Comparison of ENCODE assay signal across 1 cellular context in the genomic region with DNA sequence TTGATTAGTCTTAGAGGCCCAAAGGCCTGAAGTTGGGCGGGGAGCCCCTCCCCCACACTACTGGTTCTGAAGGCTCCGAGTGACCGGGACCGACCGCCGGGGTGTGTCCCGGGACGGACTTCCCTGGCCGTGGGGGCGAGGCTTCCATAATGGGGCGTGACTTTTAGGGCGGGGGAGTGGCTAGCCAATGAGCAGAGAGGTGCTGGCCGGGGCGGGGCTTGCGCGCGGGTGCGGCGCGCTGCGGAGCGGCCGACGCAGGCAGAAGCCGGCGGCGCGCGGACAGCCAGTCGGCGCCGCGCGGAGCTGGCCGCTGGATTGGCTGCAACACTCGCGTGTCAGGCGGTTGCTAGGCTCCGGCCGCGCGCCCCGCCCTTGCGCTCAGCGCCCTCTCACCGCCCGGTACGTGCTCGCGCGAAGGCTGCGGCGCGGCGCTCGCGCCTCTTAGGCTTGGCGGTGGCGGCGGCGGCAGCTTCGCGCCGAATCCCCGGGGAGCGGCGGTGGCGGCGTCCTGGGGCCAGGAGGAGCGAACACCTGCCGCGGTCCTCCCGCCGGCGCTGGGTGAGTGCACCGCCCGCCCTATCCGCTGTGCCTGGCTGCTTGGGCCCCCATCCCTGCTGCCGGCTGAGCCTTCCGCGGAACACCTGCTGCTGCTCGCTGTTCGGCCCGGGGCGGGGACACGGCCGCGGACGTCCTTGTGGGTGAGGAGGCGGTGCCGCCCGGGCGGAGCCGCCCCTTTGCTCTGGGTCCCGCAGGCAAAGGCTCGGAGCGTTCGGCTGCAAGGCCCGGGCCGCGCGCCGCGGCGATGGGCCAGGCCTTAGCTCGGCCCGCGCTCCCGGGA.
TF ChIP-seq lines count a peak whose summit lies in the region.

A gene (plus strand): TSS at position 392 of the 838 bp plus-strand sequence. CDS start 40,268 bp downstream, outside the sequence.

TF ChIP-seq in HepG2, 621 proteins besides CTCF, POLR2A, EP300 and RAD21 (continued from another document and continues in another):
- TF ChIP-seq, protein P1, sequence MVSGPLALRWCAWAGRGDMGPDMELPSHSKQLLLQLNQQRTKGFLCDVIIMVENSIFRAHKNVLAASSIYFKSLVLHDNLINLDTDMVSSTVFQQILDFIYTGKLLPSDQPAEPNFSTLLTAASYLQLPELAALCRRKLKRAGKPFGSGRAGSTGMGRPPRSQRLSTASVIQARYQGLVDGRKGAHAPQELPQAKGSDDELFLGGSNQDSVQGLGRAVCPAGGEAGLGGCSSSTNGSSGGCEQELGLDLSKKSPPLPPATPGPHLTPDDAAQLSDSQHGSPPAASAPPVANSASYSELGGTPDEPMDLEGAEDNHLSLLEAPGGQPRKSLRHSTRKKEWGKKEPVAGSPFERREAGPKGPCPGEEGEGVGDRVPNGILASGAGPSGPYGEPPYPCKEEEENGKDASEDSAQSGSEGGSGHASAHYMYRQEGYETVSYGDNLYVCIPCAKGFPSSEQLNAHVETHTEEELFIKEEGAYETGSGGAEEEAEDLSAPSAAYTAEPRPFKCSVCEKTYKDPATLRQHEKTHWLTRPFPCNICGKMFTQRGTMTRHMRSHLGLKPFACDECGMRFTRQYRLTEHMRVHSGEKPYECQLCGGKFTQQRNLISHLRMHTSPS (CRISPR knock-in tag; IDR thresholded peaks at IDR 0.05; ENCODE audit: low read depth) = no peak; the same call in 1 of the 2 replicates
- TF ChIP-seq ARNT2 (CRISPR knock-in tag; IDR thresholded peaks at IDR 0.05; ENCODE audit: low read depth) (peak; percentile 92), EEA1 (CRISPR knock-in tag; IDR thresholded peaks at IDR 0.05; ENCODE audit: borderline replicate concordance) (0 out of 2 replicates have a peak, but pooled peaks have one; percentile 28), NR2F6 (IDR thresholded peaks at IDR 0.05) (no peak), NR2F6 (CRISPR knock-in tag; IDR thresholded peaks at IDR 0.05) (no peak; the same call in 1 of the 2 replicates), SOX6 (IDR thresholded peaks at IDR 0.05) (no peak), SOX6 (CRISPR knock-in tag; IDR thresholded peaks at IDR 0.05) (no peak), IRF2 (CRISPR knock-in tag; IDR thresholded peaks at IDR 0.05) (no peak), MAFK (conservative IDR thresholded peaks at IDR 0.05 in 1 of 2, IDR thresholded peaks at IDR 0.05 in 1 of 2; ENCODE audit: low read length in 2 of 2) (no peak), PCBP1 (IDR thresholded peaks at IDR 0.05; ENCODE audit: borderline replicate concordance, low read depth, low read length) (no peak)
- TF ChIP-seq, protein P2, sequence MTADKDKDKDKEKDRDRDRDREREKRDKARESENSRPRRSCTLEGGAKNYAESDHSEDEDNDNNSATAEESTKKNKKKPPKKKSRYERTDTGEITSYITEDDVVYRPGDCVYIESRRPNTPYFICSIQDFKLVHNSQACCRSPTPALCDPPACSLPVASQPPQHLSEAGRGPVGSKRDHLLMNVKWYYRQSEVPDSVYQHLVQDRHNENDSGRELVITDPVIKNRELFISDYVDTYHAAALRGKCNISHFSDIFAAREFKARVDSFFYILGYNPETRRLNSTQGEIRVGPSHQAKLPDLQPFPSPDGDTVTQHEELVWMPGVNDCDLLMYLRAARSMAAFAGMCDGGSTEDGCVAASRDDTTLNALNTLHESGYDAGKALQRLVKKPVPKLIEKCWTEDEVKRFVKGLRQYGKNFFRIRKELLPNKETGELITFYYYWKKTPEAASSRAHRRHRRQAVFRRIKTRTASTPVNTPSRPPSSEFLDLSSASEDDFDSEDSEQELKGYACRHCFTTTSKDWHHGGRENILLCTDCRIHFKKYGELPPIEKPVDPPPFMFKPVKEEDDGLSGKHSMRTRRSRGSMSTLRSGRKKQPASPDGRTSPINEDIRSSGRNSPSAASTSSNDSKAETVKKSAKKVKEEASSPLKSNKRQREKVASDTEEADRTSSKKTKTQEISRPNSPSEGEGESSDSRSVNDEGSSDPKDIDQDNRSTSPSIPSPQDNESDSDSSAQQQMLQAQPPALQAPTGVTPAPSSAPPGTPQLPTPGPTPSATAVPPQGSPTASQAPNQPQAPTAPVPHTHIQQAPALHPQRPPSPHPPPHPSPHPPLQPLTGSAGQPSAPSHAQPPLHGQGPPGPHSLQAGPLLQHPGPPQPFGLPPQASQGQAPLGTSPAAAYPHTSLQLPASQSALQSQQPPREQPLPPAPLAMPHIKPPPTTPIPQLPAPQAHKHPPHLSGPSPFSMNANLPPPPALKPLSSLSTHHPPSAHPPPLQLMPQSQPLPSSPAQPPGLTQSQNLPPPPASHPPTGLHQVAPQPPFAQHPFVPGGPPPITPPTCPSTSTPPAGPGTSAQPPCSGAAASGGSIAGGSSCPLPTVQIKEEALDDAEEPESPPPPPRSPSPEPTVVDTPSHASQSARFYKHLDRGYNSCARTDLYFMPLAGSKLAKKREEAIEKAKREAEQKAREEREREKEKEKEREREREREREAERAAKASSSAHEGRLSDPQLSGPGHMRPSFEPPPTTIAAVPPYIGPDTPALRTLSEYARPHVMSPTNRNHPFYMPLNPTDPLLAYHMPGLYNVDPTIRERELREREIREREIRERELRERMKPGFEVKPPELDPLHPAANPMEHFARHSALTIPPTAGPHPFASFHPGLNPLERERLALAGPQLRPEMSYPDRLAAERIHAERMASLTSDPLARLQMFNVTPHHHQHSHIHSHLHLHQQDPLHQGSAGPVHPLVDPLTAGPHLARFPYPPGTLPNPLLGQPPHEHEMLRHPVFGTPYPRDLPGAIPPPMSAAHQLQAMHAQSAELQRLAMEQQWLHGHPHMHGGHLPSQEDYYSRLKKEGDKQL (CRISPR knock-in tag; IDR thresholded peaks at IDR 0.05; ENCODE audit: low read depth) = 0 out of 2 replicates have a peak, but pooled peaks have one; percentile 26
- TF ChIP-seq, protein P3, sequence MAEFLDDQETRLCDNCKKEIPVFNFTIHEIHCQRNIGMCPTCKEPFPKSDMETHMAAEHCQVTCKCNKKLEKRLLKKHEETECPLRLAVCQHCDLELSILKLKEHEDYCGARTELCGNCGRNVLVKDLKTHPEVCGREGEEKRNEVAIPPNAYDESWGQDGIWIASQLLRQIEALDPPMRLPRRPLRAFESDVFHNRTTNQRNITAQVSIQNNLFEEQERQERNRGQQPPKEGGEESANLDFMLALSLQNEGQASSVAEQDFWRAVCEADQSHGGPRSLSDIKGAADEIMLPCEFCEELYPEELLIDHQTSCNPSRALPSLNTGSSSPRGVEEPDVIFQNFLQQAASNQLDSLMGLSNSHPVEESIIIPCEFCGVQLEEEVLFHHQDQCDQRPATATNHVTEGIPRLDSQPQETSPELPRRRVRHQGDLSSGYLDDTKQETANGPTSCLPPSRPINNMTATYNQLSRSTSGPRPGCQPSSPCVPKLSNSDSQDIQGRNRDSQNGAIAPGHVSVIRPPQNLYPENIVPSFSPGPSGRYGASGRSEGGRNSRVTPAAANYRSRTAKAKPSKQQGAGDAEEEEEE (CRISPR knock-in tag; IDR thresholded peaks at IDR 0.05; ENCODE audit: borderline replicate concordance) = no peak
- TF ChIP-seq, protein P4, sequence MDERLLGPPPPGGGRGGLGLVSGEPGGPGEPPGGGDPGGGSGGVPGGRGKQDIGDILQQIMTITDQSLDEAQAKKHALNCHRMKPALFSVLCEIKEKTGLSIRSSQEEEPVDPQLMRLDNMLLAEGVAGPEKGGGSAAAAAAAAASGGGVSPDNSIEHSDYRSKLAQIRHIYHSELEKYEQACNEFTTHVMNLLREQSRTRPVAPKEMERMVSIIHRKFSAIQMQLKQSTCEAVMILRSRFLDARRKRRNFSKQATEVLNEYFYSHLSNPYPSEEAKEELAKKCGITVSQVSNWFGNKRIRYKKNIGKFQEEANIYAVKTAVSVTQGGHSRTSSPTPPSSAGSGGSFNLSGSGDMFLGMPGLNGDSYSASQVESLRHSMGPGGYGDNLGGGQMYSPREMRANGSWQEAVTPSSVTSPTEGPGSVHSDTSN (CRISPR knock-in tag; IDR thresholded peaks at IDR 0.05) = no peak
- TF ChIP-seq, protein P5, sequence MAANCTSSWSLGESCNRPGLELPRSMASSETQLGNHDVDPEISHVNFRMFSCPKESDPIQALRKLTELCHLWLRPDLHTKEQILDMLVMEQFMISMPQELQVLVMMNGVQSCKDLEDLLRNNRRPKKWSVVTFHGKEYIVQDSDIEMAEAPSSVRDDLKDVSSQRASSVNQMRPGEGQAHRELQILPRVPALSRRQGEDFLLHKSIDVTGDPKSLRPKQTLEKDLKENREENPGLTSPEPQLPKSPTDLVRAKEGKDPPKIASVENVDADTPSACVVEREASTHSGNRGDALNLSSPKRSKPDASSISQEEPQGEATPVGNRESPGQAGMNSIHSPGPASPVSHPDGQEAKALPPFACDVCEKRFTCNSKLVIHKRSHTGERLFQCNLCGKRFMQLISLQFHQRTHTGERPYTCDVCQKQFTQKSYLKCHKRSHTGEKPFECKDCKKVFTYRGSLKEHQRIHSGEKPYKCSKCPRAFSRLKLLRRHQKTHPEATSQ (CRISPR knock-in tag; IDR thresholded peaks at IDR 0.05; ENCODE audit: borderline replicate concordance) = peak; percentile 61; the same call in 1 of the 2 replicates
- TF ChIP-seq, protein P6, sequence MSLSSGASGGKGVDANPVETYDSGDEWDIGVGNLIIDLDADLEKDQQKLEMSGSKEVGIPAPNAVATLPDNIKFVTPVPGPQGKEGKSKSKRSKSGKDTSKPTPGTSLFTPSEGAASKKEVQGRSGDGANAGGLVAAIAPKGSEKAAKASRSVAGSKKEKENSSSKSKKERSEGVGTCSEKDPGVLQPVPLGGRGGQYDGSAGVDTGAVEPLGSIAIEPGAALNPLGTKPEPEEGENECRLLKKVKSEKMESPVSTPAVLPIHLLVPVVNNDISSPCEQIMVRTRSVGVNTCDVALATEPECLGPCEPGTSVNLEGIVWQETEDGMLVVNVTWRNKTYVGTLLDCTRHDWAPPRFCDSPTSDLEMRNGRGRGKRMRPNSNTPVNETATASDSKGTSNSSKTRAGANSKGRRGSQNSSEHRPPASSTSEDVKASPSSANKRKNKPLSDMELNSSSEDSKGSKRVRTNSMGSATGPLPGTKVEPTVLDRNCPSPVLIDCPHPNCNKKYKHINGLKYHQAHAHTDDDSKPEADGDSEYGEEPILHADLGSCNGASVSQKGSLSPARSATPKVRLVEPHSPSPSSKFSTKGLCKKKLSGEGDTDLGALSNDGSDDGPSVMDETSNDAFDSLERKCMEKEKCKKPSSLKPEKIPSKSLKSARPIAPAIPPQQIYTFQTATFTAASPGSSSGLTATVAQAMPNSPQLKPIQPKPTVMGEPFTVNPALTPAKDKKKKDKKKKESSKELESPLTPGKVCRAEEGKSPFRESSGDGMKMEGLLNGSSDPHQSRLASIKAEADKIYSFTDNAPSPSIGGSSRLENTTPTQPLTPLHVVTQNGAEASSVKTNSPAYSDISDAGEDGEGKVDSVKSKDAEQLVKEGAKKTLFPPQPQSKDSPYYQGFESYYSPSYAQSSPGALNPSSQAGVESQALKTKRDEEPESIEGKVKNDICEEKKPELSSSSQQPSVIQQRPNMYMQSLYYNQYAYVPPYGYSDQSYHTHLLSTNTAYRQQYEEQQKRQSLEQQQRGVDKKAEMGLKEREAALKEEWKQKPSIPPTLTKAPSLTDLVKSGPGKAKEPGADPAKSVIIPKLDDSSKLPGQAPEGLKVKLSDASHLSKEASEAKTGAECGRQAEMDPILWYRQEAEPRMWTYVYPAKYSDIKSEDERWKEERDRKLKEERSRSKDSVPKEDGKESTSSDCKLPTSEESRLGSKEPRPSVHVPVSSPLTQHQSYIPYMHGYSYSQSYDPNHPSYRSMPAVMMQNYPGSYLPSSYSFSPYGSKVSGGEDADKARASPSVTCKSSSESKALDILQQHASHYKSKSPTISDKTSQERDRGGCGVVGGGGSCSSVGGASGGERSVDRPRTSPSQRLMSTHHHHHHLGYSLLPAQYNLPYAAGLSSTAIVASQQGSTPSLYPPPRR (CRISPR knock-in tag; IDR thresholded peaks at IDR 0.05; ENCODE audit: borderline replicate concordance) = no peak
- TF ChIP-seq, protein P7, sequence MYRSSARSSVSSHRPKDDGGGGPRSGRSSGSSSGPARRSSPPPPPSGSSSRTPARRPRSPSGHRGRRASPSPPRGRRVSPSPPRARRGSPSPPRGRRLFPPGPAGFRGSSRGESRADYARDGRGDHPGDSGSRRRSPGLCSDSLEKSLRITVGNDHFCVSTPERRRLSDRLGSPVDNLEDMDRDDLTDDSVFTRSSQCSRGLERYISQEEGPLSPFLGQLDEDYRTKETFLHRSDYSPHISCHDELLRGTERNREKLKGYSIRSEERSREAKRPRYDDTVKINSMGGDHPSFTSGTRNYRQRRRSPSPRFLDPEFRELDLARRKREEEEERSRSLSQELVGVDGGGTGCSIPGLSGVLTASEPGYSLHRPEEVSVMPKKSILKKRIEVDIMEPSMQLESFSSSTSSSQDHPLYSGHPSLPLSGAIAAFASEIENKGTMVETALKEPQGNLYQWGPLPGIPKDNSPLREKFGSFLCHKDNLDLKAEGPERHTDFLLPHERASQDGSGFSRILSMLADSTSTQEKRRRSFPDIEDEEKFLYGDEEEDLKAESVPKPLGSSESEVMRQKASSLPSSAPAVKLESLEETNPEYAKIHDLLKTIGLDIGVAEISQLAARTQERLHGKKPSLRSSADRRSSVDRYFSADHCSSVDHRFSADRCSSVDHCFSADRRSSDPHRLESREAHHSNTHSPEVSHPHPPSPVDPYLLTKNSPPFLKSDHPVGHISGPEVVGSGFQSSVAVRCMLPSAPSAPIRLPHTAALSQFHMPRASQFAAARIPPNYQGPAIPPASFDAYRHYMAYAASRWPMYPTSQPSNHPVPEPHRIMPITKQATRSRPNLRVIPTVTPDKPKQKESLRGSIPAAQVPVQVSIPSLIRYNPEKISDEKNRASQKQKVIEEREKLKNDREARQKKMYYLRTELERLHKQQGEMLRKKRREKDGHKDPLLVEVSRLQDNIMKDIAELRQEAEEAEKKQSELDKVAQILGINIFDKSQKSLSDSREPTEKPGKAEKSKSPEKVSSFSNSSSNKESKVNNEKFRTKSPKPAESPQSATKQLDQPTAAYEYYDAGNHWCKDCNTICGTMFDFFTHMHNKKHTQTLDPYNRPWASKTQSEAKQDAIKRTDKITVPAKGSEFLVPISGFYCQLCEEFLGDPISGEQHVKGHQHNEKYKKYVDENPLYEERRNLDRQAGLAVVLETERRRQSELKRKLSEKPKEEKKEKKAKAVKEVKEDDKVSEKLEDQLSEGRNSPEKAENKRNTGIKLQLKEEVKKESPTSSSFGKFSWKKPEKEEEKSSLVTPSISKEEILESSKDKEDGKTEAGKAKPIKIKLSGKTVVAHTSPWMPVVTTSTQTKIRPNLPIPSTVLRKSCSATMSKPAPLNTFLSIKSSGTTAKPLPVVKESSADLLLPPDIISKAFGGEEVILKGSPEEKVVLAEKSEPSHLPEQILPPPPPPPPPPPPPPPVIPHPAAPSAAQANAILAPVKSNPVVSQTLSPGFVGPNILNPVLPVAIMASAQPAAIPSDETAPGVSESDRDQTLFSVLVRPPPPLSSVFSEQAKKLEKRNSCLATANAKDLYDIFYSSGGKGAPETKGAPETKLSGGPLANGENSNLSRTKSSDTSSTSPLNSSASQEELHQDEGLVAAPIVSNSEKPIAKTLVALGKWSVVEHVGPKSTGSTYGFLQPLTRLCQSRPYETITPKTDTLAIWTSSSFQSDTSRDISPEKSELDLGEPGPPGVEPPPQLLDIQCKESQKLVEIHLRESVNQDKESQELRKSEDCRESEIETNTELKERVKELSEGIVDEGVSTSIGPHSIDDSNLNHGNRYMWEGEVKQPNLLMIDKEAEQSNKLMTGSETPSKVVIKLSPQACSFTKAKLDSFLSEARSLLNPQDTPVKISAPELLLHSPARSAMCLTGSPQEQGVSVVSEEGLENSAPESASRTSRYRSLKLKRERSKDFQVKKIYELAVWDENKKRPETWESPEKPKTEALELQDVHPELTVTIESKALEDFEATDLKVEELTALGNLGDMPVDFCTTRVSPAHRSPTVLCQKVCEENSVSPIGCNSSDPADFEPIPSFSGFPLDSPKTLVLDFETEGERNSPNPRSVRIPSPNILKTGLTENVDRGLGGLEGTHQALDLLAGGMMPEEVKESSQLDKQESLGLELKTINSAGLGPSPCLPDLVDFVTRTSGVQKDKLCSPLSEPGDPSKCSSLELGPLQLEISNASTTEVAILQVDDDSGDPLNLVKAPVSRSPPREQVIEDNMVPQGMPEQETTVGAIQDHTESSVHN (CRISPR knock-in tag; IDR thresholded peaks at IDR 0.05) = no peak
